1 cellular context compared by ENCODE assay signal in the genomic region with DNA sequence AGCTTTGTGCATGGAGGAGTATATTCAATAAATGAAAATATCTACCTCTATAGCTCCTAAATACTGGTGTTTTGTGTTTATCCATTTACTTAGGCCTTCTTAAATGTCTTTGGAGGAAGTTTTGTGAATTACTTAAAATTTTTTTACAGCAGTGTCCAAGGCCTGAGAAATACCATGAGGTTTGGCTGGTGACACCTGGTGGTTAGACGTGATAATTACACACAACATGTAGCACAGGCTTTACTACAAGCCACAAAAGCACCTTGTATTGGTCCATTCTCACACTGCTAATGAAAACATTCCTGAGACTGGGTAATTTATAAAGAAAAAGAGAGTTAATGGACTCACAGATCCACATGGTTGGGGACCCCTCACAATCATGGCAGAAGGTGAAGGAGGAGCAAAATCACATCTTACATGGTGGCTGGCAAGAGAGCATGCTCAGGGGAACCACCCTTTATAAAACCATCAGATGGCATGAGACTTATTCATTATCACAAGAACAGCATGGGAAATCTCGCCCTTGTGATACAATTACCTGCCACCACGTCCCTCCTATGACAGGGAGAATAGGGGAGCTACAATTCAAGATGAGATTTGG.
TF ChIP-seq lines count a peak whose summit lies in the region.

No MANE protein-coding gene starts in this region.

TF ChIP-seq in H1, 55 proteins besides CTCF, POLR2A, EP300 and RAD21 (continued from another document):
- TF ChIP-seq, protein P1, sequence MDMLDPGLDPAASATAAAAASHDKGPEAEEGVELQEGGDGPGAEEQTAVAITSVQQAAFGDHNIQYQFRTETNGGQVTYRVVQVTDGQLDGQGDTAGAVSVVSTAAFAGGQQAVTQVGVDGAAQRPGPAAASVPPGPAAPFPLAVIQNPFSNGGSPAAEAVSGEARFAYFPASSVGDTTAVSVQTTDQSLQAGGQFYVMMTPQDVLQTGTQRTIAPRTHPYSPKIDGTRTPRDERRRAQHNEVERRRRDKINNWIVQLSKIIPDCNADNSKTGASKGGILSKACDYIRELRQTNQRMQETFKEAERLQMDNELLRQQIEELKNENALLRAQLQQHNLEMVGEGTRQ (IDR thresholded peaks at IDR 0.05; ENCODE audit: low read length) = no peak
- TF ChIP-seq GABPA (IDR thresholded peaks at IDR 0.05; ENCODE audit: borderline replicate concordance, insufficient read depth, low read length) = no peak
- TF ChIP-seq TAF1 (IDR thresholded peaks at IDR 0.05; ENCODE audit: low read depth, low read length) = no peak
- no peak for TF ChIP-seq BCL11A (IDR thresholded peaks at IDR 0.05; ENCODE audit: low read depth in 2 of 2, low read length in 2 of 2)
- TF ChIP-seq PHF8 (conservative IDR thresholded peaks at IDR 0.05; ENCODE audit: low read depth, low read length) = no peak
- no peak for TF ChIP-seq JUN (IDR thresholded peaks at IDR 0.05; ENCODE audit: low read depth, low read length)
- no peak for TF ChIP-seq ZNF274 (IDR thresholded peaks at IDR 0.05; ENCODE audit: borderline replicate concordance, extremely low read depth, low read length)
- TF ChIP-seq JUND (IDR thresholded peaks at IDR 0.05; ENCODE audit: low read length) = no peak
- no peak for TF ChIP-seq SIRT6 (IDR thresholded peaks at IDR 0.05; ENCODE audit: low read length)
- TF ChIP-seq KDM4A (IDR thresholded peaks at IDR 0.05; ENCODE audit: low read depth, low read length, severe bottlenecking) = no peak
- TF ChIP-seq SP1 (IDR thresholded peaks at IDR 0.05; ENCODE audit: low read depth, low read length) = no peak
- TF ChIP-seq, protein P2, sequence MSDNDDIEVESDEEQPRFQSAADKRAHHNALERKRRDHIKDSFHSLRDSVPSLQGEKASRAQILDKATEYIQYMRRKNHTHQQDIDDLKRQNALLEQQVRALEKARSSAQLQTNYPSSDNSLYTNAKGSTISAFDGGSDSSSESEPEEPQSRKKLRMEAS (IDR thresholded peaks at IDR 0.05) = no peak
- no peak for TF ChIP-seq RBBP5 (IDR thresholded peaks at IDR 0.05; ENCODE audit: borderline replicate concordance, low read depth, low read length)
- TF ChIP-seq EZH2 (IDR thresholded peaks at IDR 0.05; ENCODE audit: low read depth, low read length, severe bottlenecking) = no peak
TF ChIP-seq in H1: peak in this region for 0.
